8 cellular contexts compared by ENCODE assay signal in the genomic region with DNA sequence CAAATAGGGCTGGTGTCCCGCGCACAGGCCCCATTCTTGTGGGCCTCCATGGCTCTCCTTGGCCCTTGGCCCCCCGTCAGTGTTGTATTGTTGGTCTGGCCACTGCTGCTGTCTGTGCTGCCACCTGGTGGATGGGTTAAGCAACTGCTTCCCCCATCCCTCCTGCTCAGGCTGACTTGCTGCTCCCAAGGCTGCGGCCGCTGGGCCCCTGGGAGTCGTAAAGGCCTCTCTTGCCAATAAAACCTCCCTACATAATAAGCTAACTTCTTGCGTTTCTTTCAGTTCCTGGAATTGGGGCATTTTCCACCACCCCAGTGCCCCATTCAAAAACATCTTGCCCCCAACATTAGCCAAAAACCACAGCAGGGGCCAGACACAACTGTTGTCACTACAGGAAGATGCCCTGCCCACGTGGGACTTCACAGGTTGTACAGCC. TPM values are rescaled to one million over a fixed set of nuclear protein-coding genes. Genes with fewer than 3 reads are reported as not detected.
DNase-seq lines count a peak whose midpoint lies in the region; ATAC-seq and TF ChIP-seq lines count a peak whose summit lies in the region.

No MANE protein-coding gene starts in this region.

- TF ChIP-seq POLR2A in lower leg skin (IDR thresholded peaks at IDR 0.05), result no peak

- H3K27ac Mint-ChIP-seq in activated CD4-positive, alpha-beta T cell treated with anti-CD3 and anti-CD28 coated beads, Interleukin-2, amount 10 ng/mL, durations not matched to agents 7 days and 5 days, result no peak overlapping the region

- no peaks in the 10 kb centered on the region for H3K9me3 Mint-ChIP-seq in activated CD4-positive, alpha-beta T cell treated with anti-CD3 and anti-CD28 coated beads, Interleukin-2, amount 10 ng/mL, durations not matched to agents 7 days and 5 days

- peak; percentile 52 for ATAC-seq in GM18508 (IDR thresholded peaks at IDR 0.05; ENCODE audit: insufficient read depth, unreplicated experiment)
- ATAC-seq in HG03354 (IDR thresholded peaks at IDR 0.05; ENCODE audit: poor library complexity, severe bottlenecking, unreplicated experiment), result peak; percentile 78

- CTCF ChIA-PET in activated CD4-positive, alpha-beta T cell treated with anti-CD3 and anti-CD28 coated beads, Interleukin-2, amount 10 ng/mL, durations not matched to agents 7 days and 5 days (lab: Charles Lee), result interaction anchor here (0.8 to 1.2 kb wide), 3 partner anchors 9 to 236 kb away, joined by 3 read pairs; no protein-coding TSS in a partner anchor

- TF ChIP-seq CTCF in lower leg skin (IDR thresholded peaks at IDR 0.05), result peak in 1 of 3 donors; percentile 83

- no peaks in the 10 kb centered on the region for H3K27me3 Mint-ChIP-seq in activated CD4-positive, alpha-beta T cell treated with anti-CD3 and anti-CD28 coated beads, Interleukin-2, amount 10 ng/mL, durations not matched to agents 7 days and 5 days

- 43 to 45% methylated on average over 8 of the region's 8 CpGs for WGBS in lower leg skin, 2 donors

- H3K4me1 Mint-ChIP-seq in activated CD4-positive, alpha-beta T cell treated with anti-CD3 and anti-CD28 coated beads, Interleukin-2, amount 10 ng/mL, durations not matched to agents 7 days and 5 days, result peaks cover 9% of the 10 kb centered on the region

- DNase-seq in A172 (ENCODE audit: low spot score), result peak; percentile 72
- DNase-seq in NCI-H526 treated with DMSO at 0.1 percent for 48 hours (lab: John Stamatoyannopoulos, UW), result peak; percentile 75
- DNase-seq in activated CD4-positive, alpha-beta T cell treated with anti-CD3 and anti-CD28 coated beads, Interleukin-2, amount 10 ng/mL, durations not matched to agents 7 days and 5 days, result peak; percentile 77
- peak; percentile 24 for DNase-seq in dedifferentiated amniotic fluid mesenchymal stem cell (ENCODE audit: extremely low spot score)
- peak; percentile 20 to 86 for DNase-seq in lower leg skin (ENCODE audit: low spot score in 2 of 2)
- peak; percentile 51 for DNase-seq in stimulated activated CD8-positive, alpha-beta memory T cell treated with anti-CD3 and anti-CD28 coated beads, Interleukin-15, amount 100 ng/mL, for 24 hours (ENCODE audit: low read depth)

- intact Hi-C loops in lower leg skin (cut with DNase I; ENCODE audit: low total_unique reads), result loop anchor here (10.0 kb wide), 1 partner anchor 240 kb away; no protein-coding TSS in a partner anchor

- H3K36me3 Mint-ChIP-seq in activated CD4-positive, alpha-beta T cell treated with anti-CD3 and anti-CD28 coated beads, Interleukin-2, amount 10 ng/mL, durations not matched to agents 7 days and 5 days (ENCODE audit: low read depth), result no peaks in the 10 kb centered on the region

- POLR2A ChIA-PET in activated CD4-positive, alpha-beta T cell treated with anti-CD3 and anti-CD28 coated beads, Interleukin-2, amount 10 ng/mL, durations not matched to agents 7 days and 5 days (lab: Charles Lee), result no interaction called here

- H3K4me3 Mint-ChIP-seq in activated CD4-positive, alpha-beta T cell treated with anti-CD3 and anti-CD28 coated beads, Interleukin-2, amount 10 ng/mL, durations not matched to agents 7 days and 5 days, result no peak overlapping the region

- H3K4me3 ChIP-seq in lower leg skin (ENCODE audit: low read depth, poor library complexity, severe bottlenecking), result no peak overlapping the region

RNA-seq across cellular contexts. Expression of a gene that starts 27.1 kb away (rescaled TPM):
- total RNA-seq in A172 (2014; rRNA removed; shearing (Covaris generic)), result 4.4 and 5.3 TPM in 2 replicates
- total RNA-seq in activated CD4-positive, alpha-beta T cell treated with anti-CD3 and anti-CD28 coated beads, Interleukin-2, amount 10 ng/mL, durations not matched to agents 7 days and 5 days, result 10 to 100 TPM in 1 of 2 experiments, 1 to 10 TPM in 1; 8.7 to 10.3 TPM
- total RNA-seq in lower leg skin, result 1 to 10 TPM; 2.2 to 4.4 (median 3.4) TPM

Comparison
In these comparisons a context has a peak if more than half of its experiments do, and no peak if none do; other contexts are left out.
1. DNase-seq: peak in every context shown above with its lines; median percentile 77 in activated CD4-positive, alpha-beta T cell treated with anti-CD3 and anti-CD28 coated beads, Interleukin-2, amount 10 ng/mL, durations not matched to agents 7 days and 5 days; 75 in NCI-H526 treated with DMSO at 0.1 percent for 48 hours; 72 in A172; 53 in lower leg skin; 51 in stimulated activated CD8-positive, alpha-beta memory T cell treated with anti-CD3 and anti-CD28 coated beads, Interleukin-15, amount 100 ng/mL, for 24 hours; 24 in dedifferentiated amniotic fluid mesenchymal stem cell.